ENCODE assay signal across 1 cellular context in genomic region chr16:66324785-66325184, GRCh38.
TF ChIP-seq lines count a peak whose summit lies in the region.

No MANE protein-coding gene starts in this region.

TF ChIP-seq in GM23338, 12 proteins besides CTCF, POLR2A, EP300 and RAD21 (continued from another document):
- no peak for TF ChIP-seq REST (IDR thresholded peaks at IDR 0.05; ENCODE audit: unreplicated experiment)
- TF ChIP-seq CREB1 (CRISPR knock-in tag; IDR thresholded peaks at IDR 0.05; ENCODE audit: low read depth) = no peak
- TF ChIP-seq EZH2 (IDR thresholded peaks at IDR 0.05; ENCODE audit: low read depth, unreplicated experiment) = no peak
- TF ChIP-seq ZNF331 (CRISPR knock-in tag; IDR thresholded peaks at IDR 0.05; ENCODE audit: low read depth) = no peak
- TF ChIP-seq STAT1 (IDR thresholded peaks at IDR 0.05; ENCODE audit: unreplicated experiment) = no peak
- no peak for TF ChIP-seq NANOG (IDR thresholded peaks at IDR 0.05; ENCODE audit: borderline replicate concordance)
- no peak for TF ChIP-seq EZH2phosphoT487 (IDR thresholded peaks at IDR 0.05; ENCODE audit: unreplicated experiment)
- no peak for TF ChIP-seq POLR2AphosphoS5 (IDR thresholded peaks at IDR 0.05; ENCODE audit: low read depth)
